Comparison of ENCODE assay signal across 8 cellular contexts in genomic region chrX:111680988-111681779, GRCh38. TPM values are rescaled to one million over a fixed set of nuclear protein-coding genes. Genes with fewer than 3 reads are reported as not detected.
A peak's percentile ranks its signal among the peaks of the same experiment; 100 is the strongest.
DNase-seq lines count a peak whose midpoint lies in the region; ATAC-seq and TF ChIP-seq lines count a peak whose summit lies in the region.

ALG13 (plus strand) TSS chrX:111681170; CDS start chrX:111681219, 49 bp downstream.

- peak within 1 kb of the TSS; percentile 99 to 100 for H3K27ac ChIP-seq in lung (ENCODE audit: low read depth in 1 of 2, low read length in 1 of 2)

- peak; percentile 35 for TF ChIP-seq CTCF in lung (IDR thresholded peaks at IDR 0.05; ENCODE audit: control extremely low read depth, extremely low read depth)

- peak; percentile 99 for ATAC-seq in GM19468 (IDR thresholded peaks at IDR 0.05; ENCODE audit: extremely low read depth, unreplicated experiment)
- ATAC-seq in lung (ENCODE audit: insufficient read depth, low FRiP score) = peak; percentile 94

- H3K9me3 ChIP-seq in lung (ENCODE audit: control insufficient read depth in 2 of 2, insufficient read depth in 1 of 2, low read length in 1 of 2) = peaks cover 0 to 4% of the 10 kb centered on the region in 2 donors

- H3K4me1 ChIP-seq in lung (ENCODE audit: control insufficient read depth in 2 of 2, insufficient read depth in 2 of 2, low read length in 2 of 2) = peaks cover 0 to 2% of the 10 kb centered on the region in 2 donors

- 0 to 15% methylated on average over 32 to 69 of the region's 69 CpGs for WGBS in lung, 2 donors

- H3K36me3 ChIP-seq in lung (ENCODE audit: control insufficient read depth in 2 of 2, insufficient read depth in 2 of 2, low read length in 2 of 2) = no peaks in the 10 kb centered on the region

- peak within 1 kb of the TSS; percentile 71 for H3K4me3 ChIP-seq in lung

- peak; percentile 88 for DNase-seq in COLO829 (ENCODE audit: low spot score)
- DNase-seq in HS-5 (ENCODE audit: low read depth) = peak; percentile 45
- peak; percentile 6 for DNase-seq in NK-92 (lab: John Stamatoyannopoulos, UW; ENCODE audit: unreplicated experiment)
- peak; percentile 91 for DNase-seq in activated CD8-positive, alpha-beta memory T cell treated with anti-CD3 and anti-CD28 coated beads for 24 hours
- DNase-seq in effector CD8-positive, alpha-beta T cell (lab: John Stamatoyannopoulos, UW) = peak; percentile 80
- DNase-seq in lung (ENCODE audit: low spot score) = peak; percentile 86
- peak; percentile 67 to 75 (median 74) for DNase-seq in stimulated activated CD4-positive, alpha-beta T cell treated with anti-CD3 and anti-CD28 coated beads, TNF-alpha, amount 100 ng/mL, for 4 hours (ENCODE audit: low read depth in 3 of 3)

- peaks cover 3% of the 10 kb centered on the region for H3K27me3 ChIP-seq in lung (ENCODE audit: control insufficient read depth, insufficient read depth)

RNA-seq across cellular contexts. Expression of gene ALG13, which starts in this region (rescaled TPM):
- 100 to 1,000 TPM in 1 of 2 donors, 10 to 100 TPM in 1; 35.7 to 141 TPM for total RNA-seq in lung
- polyA plus RNA-seq in lung = 10 to 100 TPM; 32.3 to 42.3 TPM

Comparison
In these comparisons a context has a peak if more than half of its experiments do, and no peak if none do; other contexts are left out.
1. Peak in every context shown above with its lines: DNase-seq, ATAC-seq, H3K4me3 ChIP-seq and H3K27ac ChIP-seq.
2. DNase-seq: peak in every context shown above with its lines; median percentile 91 in activated CD8-positive, alpha-beta memory T cell treated with anti-CD3 and anti-CD28 coated beads for 24 hours; 88 in COLO829; 86 in lung; 80 in effector CD8-positive, alpha-beta T cell; 74 in stimulated activated CD4-positive, alpha-beta T cell treated with anti-CD3 and anti-CD28 coated beads, TNF-alpha, amount 100 ng/mL, for 4 hours; 45 in HS-5; 6 in NK-92.